In the genomic region with DNA sequence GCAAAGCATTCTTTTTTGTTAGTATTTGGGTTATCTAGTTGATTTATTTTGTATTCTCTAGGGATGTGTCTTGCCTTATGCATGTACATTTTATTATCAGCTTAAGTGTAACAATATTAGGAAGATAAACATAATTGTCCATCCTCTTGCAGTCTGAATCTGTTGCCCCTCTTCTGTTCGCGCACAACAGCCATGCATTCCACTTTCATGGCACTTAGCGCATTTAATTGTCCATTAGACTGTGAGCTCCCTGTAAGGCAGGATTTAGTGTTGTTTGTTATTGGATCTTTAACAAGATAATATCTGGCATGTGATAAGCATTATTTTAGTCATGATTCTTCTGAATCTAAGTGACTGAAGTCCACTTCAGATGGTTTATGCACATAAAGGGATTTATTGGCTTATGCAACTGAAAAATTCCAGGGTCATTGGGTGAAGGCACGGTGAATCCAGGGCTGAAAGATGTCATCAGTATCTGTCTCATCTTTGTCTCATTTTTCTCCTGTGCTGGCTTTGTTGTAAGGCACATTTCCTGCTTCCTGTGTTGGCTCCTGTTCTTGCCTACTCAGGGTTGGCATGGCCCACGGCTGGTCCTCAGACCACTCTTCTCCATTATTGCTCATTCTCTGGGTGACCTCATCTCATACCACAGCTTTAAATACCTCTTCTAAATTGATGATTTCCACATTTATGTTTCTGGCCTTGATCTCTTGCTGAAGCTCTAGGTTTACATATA, we compare ENCODE assay signal across 1 cellular context.
TF ChIP-seq lines count a peak whose summit lies in the region.

No MANE protein-coding gene starts in this region.

TF ChIP-seq in IMR-90, 13 proteins besides CTCF, POLR2A, EP300 and RAD21 (continued from another document):
- TF ChIP-seq, protein P1, sequence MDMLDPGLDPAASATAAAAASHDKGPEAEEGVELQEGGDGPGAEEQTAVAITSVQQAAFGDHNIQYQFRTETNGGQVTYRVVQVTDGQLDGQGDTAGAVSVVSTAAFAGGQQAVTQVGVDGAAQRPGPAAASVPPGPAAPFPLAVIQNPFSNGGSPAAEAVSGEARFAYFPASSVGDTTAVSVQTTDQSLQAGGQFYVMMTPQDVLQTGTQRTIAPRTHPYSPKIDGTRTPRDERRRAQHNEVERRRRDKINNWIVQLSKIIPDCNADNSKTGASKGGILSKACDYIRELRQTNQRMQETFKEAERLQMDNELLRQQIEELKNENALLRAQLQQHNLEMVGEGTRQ (IDR thresholded peaks at IDR 0.05; ENCODE audit: low read depth, low read length): no peak
- TF ChIP-seq BHLHE40 (IDR thresholded peaks at IDR 0.05; ENCODE audit: low read depth, low read length) (no peak), MXI1 (IDR thresholded peaks at IDR 0.05; ENCODE audit: borderline replicate concordance, low read depth, low read length) (no peak), CEBPB (IDR thresholded peaks at IDR 0.05; ENCODE audit: low read depth, low read length) (peak; percentile 68), MAZ (IDR thresholded peaks at IDR 0.05; ENCODE audit: borderline replicate concordance, low read depth, low read length) (no peak), RFX5 (IDR thresholded peaks at IDR 0.05; ENCODE audit: low read depth, low read length) (no peak), MAFK (IDR thresholded peaks at IDR 0.05; ENCODE audit: low read depth, low read length) (peak; percentile 38; the same call in 1 of the 2 replicates), CHD1 (IDR thresholded peaks at IDR 0.05; ENCODE audit: low read depth, low read length) (no peak), FOS (IDR thresholded peaks at IDR 0.05; ENCODE audit: low read depth, low read length) (0 out of 2 replicates have a peak, but pooled peaks have one; percentile 26), RCOR1 (IDR thresholded peaks at IDR 0.05; ENCODE audit: insufficient replicate concordance, low read length) (no peak), NFE2L2 (IDR thresholded peaks at IDR 0.05; ENCODE audit: low read depth, low read length) (no peak), SMC3 (IDR thresholded peaks at IDR 0.05; ENCODE audit: low read depth, low read length) (no peak)
